In genomic region chr1:180155202-180155682, GRCh38 we compare ENCODE assay signal across 8 cellular contexts. TPM values are rescaled to one million over a fixed set of nuclear protein-coding genes. Genes with fewer than 3 reads are reported as not detected.
DNase-seq lines count a peak whose midpoint lies in the region; ATAC-seq and TF ChIP-seq lines count a peak whose summit lies in the region.

No MANE protein-coding gene starts in this region.

- H3K79me2 ChIP-seq in OCI-LY1 (ENCODE audit: insufficient read depth, low read length) = no peaks in the 10 kb centered on the region

- H3F3A ChIP-seq in OCI-LY1 (ENCODE audit: insufficient read depth, low read length) = no peaks in the 10 kb centered on the region

- no peak for TF ChIP-seq POLR2A in breast epithelium (IDR thresholded peaks at IDR 0.05)

- peaks cover 25% of the 10 kb centered on the region for H3K4me1 Mint-ChIP-seq in activated CD4-positive, alpha-beta T cell treated with anti-CD3 and anti-CD28 coated beads for 36 hours
- H3K4me1 Mint-ChIP-seq in stimulated activated naive B cell treated with anti-CD40 and anti-IgM and Interleukin-4, amounts not matched to agents 10 μg/mL and 1 μg/mL and 100 μg/mL, for 72 hours = peaks cover 42 to 64% of the 10 kb centered on the region in 2 donors

- no peaks in the 10 kb centered on the region for H3K9me3 Mint-ChIP-seq in activated CD4-positive, alpha-beta T cell treated with anti-CD3 and anti-CD28 coated beads for 36 hours (ENCODE audit: low read depth)
- no peaks in the 10 kb centered on the region for H3K9me3 Mint-ChIP-seq in stimulated activated naive B cell treated with anti-CD40 and anti-IgM and Interleukin-4, amounts not matched to agents 10 μg/mL and 1 μg/mL and 100 μg/mL, for 72 hours

- no peaks in the 10 kb centered on the region for H4K20me1 ChIP-seq in OCI-LY1 (ENCODE audit: insufficient read depth, low read length)

- intact Hi-C loops in activated CD4-positive, alpha-beta T cell treated with anti-CD3 and anti-CD28 coated beads for 36 hours (cut with DNase I, micrococcal nuclease) = loop anchor here (2.0 to 10.0 kb wide), 6 partner anchors 58 to 1130 kb away; partner anchors contain the start of genes FAM20B (in 1 of the 2), STX6 (in 1 of the 2) and TOR1AIP1 (in 1 of the 2)
- intact Hi-C loops in breast epithelium (cut with DNase I; ENCODE audit: low total_unique reads) = no loop called here

- peak overlapping the region; percentile 90 for H3K4me3 Mint-ChIP-seq in activated CD4-positive, alpha-beta T cell treated with anti-CD3 and anti-CD28 coated beads for 36 hours
- peak overlapping the region; percentile 90 to 93 for H3K4me3 Mint-ChIP-seq in stimulated activated naive B cell treated with anti-CD40 and anti-IgM and Interleukin-4, amounts not matched to agents 10 μg/mL and 1 μg/mL and 100 μg/mL, for 72 hours

- H3K4me3 ChIP-seq in OCI-LY1 (ENCODE audit: low read depth, low read length, poor library complexity, severe bottlenecking) (peak overlapping the region; percentile 82), breast epithelium (peak overlapping the region; percentile 85 to 97 (median 89))

- H3K9me2 ChIP-seq in OCI-LY1 (ENCODE audit: low read depth, low read length) = no peaks in the 10 kb centered on the region

- H3K36me3 Mint-ChIP-seq in activated CD4-positive, alpha-beta T cell treated with anti-CD3 and anti-CD28 coated beads for 36 hours (ENCODE audit: low read depth) = no peaks in the 10 kb centered on the region
- H3K36me3 Mint-ChIP-seq in stimulated activated naive B cell treated with anti-CD40 and anti-IgM and Interleukin-4, amounts not matched to agents 10 μg/mL and 1 μg/mL and 100 μg/mL, for 72 hours = peaks cover 42 to 51% of the 10 kb centered on the region in 2 donors

- no peaks in the 10 kb centered on the region for H3K36me3 ChIP-seq in OCI-LY1 (ENCODE audit: insufficient read depth, low read length)
- no peaks in the 10 kb centered on the region for H3K36me3 ChIP-seq in breast epithelium

- H3K4me1 ChIP-seq in OCI-LY1 (ENCODE audit: insufficient read depth, low read length, severe bottlenecking) = peaks cover 28% of the 10 kb centered on the region
- H3K4me1 ChIP-seq in breast epithelium = peaks cover 0 to 12% of the 10 kb centered on the region in 2 donors

- no peak overlapping the region for H3K27ac ChIP-seq in OCI-LY1 (ENCODE audit: low read depth, low read length, poor library complexity, severe bottlenecking)
- H3K27ac ChIP-seq in breast epithelium = peak overlapping the region; percentile 87 to 89

- no peak for DNase-seq in activated CD4-positive, alpha-beta T cell treated with anti-CD3 and anti-CD28 coated beads for 36 hours
- no peak for DNase-seq in activated CD4-positive, alpha-beta T cell treated with anti-CD3 and anti-CD28 coated beads for 1 hour
- DNase-seq in breast epithelium (ENCODE audit: low spot score in 2 of 2) (no peak), left kidney (ENCODE audit: low read depth, low spot score) (peak; percentile 70), SKM-1 treated with dmso at 0.1 percent for 144 hours (lab: John Stamatoyannopoulos, UW; ENCODE audit: unreplicated experiment) (no peak), OCI-M2 (lab: John Stamatoyannopoulos, UW; ENCODE audit: unreplicated experiment) (no peak)
- no peak for DNase-seq in stimulated activated naive B cell treated with anti-CD40 and anti-IgM and Interleukin-4, amounts not matched to agents 10 μg/mL and 1 μg/mL and 100 μg/mL, for 72 hours

- CTCF ChIA-PET in activated CD4-positive, alpha-beta T cell treated with anti-CD3 and anti-CD28 coated beads for 36 hours (lab: Charles Lee) = interaction anchor here (0.6 to 2.3 kb wide), 4 partner anchors 12 to 350 kb away, joined by 3 to 11 read pairs (median 4); no protein-coding TSS in a partner anchor

- H3K9ac ChIP-seq in OCI-LY1 (ENCODE audit: low read length) = peak overlapping the region; percentile 49

- H2AFZ ChIP-seq in OCI-LY1 (ENCODE audit: low read length) = no peak overlapping the region

- peak overlapping the region; percentile 69 for H3K4me2 ChIP-seq in OCI-LY1 (ENCODE audit: low read length)

- peak overlapping the region; percentile 85 for H3K27ac Mint-ChIP-seq in activated CD4-positive, alpha-beta T cell treated with anti-CD3 and anti-CD28 coated beads for 36 hours
- H3K27ac Mint-ChIP-seq in stimulated activated naive B cell treated with anti-CD40 and anti-IgM and Interleukin-4, amounts not matched to agents 10 μg/mL and 1 μg/mL and 100 μg/mL, for 72 hours = peak overlapping the region; percentile 95

- H3K27me3 Mint-ChIP-seq in activated CD4-positive, alpha-beta T cell treated with anti-CD3 and anti-CD28 coated beads for 36 hours = no peaks in the 10 kb centered on the region
- peaks cover 0 to 4% of the 10 kb centered on the region in 2 donors for H3K27me3 Mint-ChIP-seq in stimulated activated naive B cell treated with anti-CD40 and anti-IgM and Interleukin-4, amounts not matched to agents 10 μg/mL and 1 μg/mL and 100 μg/mL, for 72 hours

- H3K9me3 ChIP-seq in OCI-LY1 (ENCODE audit: low read length) (no peaks in the 10 kb centered on the region), breast epithelium (no peaks in the 10 kb centered on the region)

- ATAC-seq in activated CD4-positive, alpha-beta T cell treated with anti-CD3 and anti-CD28 coated beads for 36 hours = no peak
- no peak for ATAC-seq in stimulated activated naive B cell treated with anti-CD40 and anti-IgM and Interleukin-4, amounts not matched to agents 10 μg/mL and 1 μg/mL and 100 μg/mL, for 72 hours (replicated peaks)

- POLR2A ChIA-PET in activated CD4-positive, alpha-beta T cell treated with anti-CD3 and anti-CD28 coated beads for 36 hours (lab: Charles Lee) = no interaction called here

- TF ChIP-seq CTCF in OCI-LY1 (IDR thresholded peaks at IDR 0.05; ENCODE audit: low read length) = no peak
- no peak for TF ChIP-seq CTCF in breast epithelium (IDR thresholded peaks at IDR 0.05)

- H3K27me3 ChIP-seq in OCI-LY1 (ENCODE audit: insufficient read depth, low read length) (no peaks in the 10 kb centered on the region), breast epithelium (no peaks in the 10 kb centered on the region)

RNA-seq across cellular contexts. Expression of gene QSOX1, which starts 0.6 kb away (rescaled TPM):
- total RNA-seq in activated CD4-positive, alpha-beta T cell treated with anti-CD3 and anti-CD28 coated beads for 36 hours = 10 to 100 TPM; 18.3 to 31.6 TPM
- 10 to 100 TPM; 43.3 to 85.5 (median 67.5) TPM for total RNA-seq in breast epithelium
